Comparison of ENCODE assay signal across 19 cellular contexts in genomic region chr10:47184273-47184672, GRCh38.
"Had no signal": no experiment of that assay in that cellular context is flagged by ENCODE, and none has a peak within 500 bp of the region (broad histone marks: within the 10 kb centered on the region; RNA-seq: fewer than 3 reads in every experiment).

No MANE protein-coding gene starts in this region.

- H3K9ac ChIP-seq: neural progenitor cell had no signal

- H3K4me1 ChIP-seq: neural progenitor cell had no signal

- H3K4me2 ChIP-seq: neural progenitor cell, smooth muscle cell had no signal

- FAIRE-seq: endometrium, frontal cortex had no signal

- DNase-seq: activated CD4-positive, alpha-beta T cell treated with anti-CD3 and anti-CD28 coated beads, Interleukin-2, amount 50 U/mL, for 48 hours; activated naive CD4-positive, alpha-beta T cell treated with anti-CD3 and anti-CD28 coated beads, Interleukin-2, amount 10 ng/mL, durations not matched to agents 7 days and 5 days; amygdala; cerebellar nuclear complex; cortex of kidney; erythroblast; hippocampal formation; mesendoderm; naive thymus-derived CD8-positive, alpha-beta T cell; retina; sigmoid colon; stimulated activated CD4-positive, alpha-beta T cell treated with anti-CD3 and anti-CD28 coated beads, Interleukin-15, amount 100 ng/mL, for 24 hours; stomach; T-helper 1 cell; trophoblast cell had no signal

- H3K9me3 ChIP-seq: sigmoid colon, stomach had no signal

- H3K27ac ChIP-seq: neural progenitor cell had no signal

- H3K4me3 ChIP-seq: neural progenitor cell, sigmoid colon, smooth muscle cell, stomach had no signal

- H3K27me3 ChIP-seq: neural progenitor cell, sigmoid colon, stomach had no signal

- H2AFZ ChIP-seq: neural progenitor cell had no signal

- H3K36me3 ChIP-seq: neural progenitor cell, sigmoid colon, stomach had no signal
